ENCODE assay signal across 1 cellular context in the genomic region with DNA sequence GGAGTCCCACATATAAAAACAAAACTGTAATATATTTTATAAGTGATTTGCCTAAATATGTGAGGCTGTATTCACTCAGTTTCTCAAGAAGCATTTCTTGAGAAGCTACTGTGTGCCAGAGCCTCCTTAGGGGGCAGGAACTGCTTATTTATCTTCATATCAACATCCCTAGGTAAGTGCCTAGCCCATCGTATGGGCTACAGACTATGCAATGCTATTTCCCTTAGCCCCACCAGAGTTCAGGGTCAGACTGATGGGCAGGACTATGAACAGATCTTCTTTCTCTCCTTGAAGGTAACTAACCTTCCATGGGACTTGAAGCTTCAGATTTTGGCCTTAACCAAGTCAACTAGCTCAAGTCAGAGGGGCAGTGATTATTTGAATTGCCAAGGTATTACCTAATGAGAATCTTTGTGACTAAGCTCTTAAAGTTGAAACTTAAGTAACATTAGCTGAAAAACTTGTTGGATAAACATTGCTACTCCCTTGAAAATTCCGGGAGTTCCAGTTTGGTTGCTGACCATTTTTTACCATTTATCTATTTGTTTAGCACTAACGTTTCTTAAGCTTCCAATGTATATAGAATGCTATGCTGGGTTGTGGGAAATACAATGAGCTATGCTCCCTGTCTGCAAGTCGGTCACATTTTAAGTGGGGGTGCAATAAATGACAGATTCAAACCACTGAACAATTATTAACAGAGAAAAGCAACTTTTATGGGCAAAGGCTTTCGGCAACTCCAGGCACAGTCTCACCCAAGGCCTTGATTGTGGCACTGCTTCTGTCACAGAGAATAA.
A peak's percentile ranks its signal among the peaks of the same experiment; 100 is the strongest.
TF ChIP-seq lines count a peak whose summit lies in the region.

No MANE protein-coding gene starts in this region.

TF ChIP-seq in A549, 52 proteins besides CTCF, POLR2A, EP300 and RAD21 (continued from another document):
- no peak for TF ChIP-seq ELK1 (IDR thresholded peaks at IDR 0.05; ENCODE audit: low read depth, low read length)
- peak; percentile 70 for TF ChIP-seq JUNB (IDR thresholded peaks at IDR 0.05)
